ENCODE assay signal across 16 cellular contexts in the genomic region with DNA sequence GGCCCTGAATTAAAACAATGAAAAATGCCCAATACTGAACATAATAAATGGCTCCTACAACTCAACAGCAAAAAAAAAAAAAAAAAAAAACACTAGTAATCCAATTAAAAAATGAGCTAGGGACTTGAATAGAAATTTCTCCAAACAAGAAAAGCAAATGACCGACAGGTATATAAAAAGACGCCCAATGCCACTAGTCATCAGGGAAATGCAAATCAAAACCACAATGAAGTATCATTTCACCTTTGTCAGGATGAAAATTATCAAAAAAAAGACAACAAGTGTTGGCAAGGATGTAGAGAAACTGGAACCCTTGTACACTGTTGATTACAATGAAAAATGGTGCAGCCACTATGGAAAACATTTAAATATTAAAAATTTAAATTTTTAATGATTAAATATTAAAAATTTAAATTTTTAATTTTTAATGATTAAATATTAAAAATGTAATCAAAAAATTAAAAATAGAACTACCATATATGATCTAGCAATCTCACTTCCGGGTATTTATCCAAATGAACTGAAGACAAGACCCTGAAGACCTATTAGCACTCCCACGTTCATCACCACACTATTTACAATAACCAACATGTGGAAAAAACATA. TPM values are rescaled to one million over a fixed set of nuclear protein-coding genes. Genes with fewer than 3 reads are reported as not detected.
DNase-seq lines count a peak whose midpoint lies in the region; ATAC-seq, FAIRE-seq and TF ChIP-seq lines count a peak whose summit lies in the region.
"Had no signal": no experiment of that assay in that cellular context is flagged by ENCODE, and none has a peak within 500 bp of the region (broad histone marks: within the 10 kb centered on the region; RNA-seq: fewer than 3 reads in every experiment).

No MANE protein-coding gene starts in this region.

- no peaks in the 10 kb centered on the region for H3K27me3 Mint-ChIP-seq in activated T-cell treated with anti-CD3 and anti-CD28 coated beads, Interleukin-2, amount 50 U/mL, for 72 hours (ENCODE audit: low read depth)
- no peaks in the 10 kb centered on the region for H3K27me3 Mint-ChIP-seq in activated T-cell treated with anti-CD3 and anti-CD28 coated beads, Interleukin-2, amount 50 U/mL, for 24 hours
- H3K27me3 Mint-ChIP-seq: CD4-positive, CD25-positive, alpha-beta regulatory T cell had no signal

- no peak for TF ChIP-seq EP300 in GM12878 (IDR thresholded peaks at IDR 0.05; ENCODE audit: borderline replicate concordance in 1 of 2, control insufficient read depth in 1 of 2, low read depth in 2 of 2, low read length in 2 of 2)

- peak overlapping the region; percentile 41 for H3K4me2 ChIP-seq in Karpas-422 (ENCODE audit: low read depth, low read length, poor library complexity, severe bottlenecking)
- H3K4me2 ChIP-seq in GM12878 (ENCODE audit: control insufficient read depth, insufficient read depth), result no peak overlapping the region
- H3K4me2 ChIP-seq: BLaER1 treated with 17β-estradiol and CSF1 and Interleukin-3, amounts not matched to agents 10 nM and 100 nM; KMS-11 had no signal

- BruUV-seq in GM12878 (replicated peaks; lab: Mats Ljungman, UMichigan), result no TSS peak

- H3K36me3 Mint-ChIP-seq in activated T-cell treated with anti-CD3 and anti-CD28 coated beads, Interleukin-2, amount 50 U/mL, for 72 hours (ENCODE audit: insufficient read depth in 2 of 2), result peaks cover 0 to 4% of the 10 kb centered on the region in 2 donors
- H3K36me3 Mint-ChIP-seq in activated T-cell treated with anti-CD3 and anti-CD28 coated beads, Interleukin-2, amount 50 U/mL, for 24 hours (ENCODE audit: low read depth), result peaks cover 35% of the 10 kb centered on the region

- no peaks in the 10 kb centered on the region for H3K9me2 ChIP-seq in Karpas-422 (replicated peaks; ENCODE audit: insufficient read depth, low read length)

- FAIRE-seq in GM12878 (lab: Jason Lieb, UNC) (peak; percentile 72), GM12892 (lab: Jason Lieb, UNC) (no peak)

- peaks cover 14% of the 10 kb centered on the region for H3K4me1 ChIP-seq in Karpas-422 (ENCODE audit: low read length)
- H3K4me1 ChIP-seq in GM12878 (ENCODE audit: control insufficient read depth, insufficient read depth, low read length), result no peaks in the 10 kb centered on the region

- POLR2A ChIA-PET in GM12878 (lab: Charles Lee), result no interaction called here

- SMC1A ChIA-PET in GM12878 (lab: Charles Lee; ENCODE audit: uncharacterized antibody, unreplicated experiment), result interaction anchor here (1.2 kb wide), 1 partner anchor 19 kb away, joined by 3 read pairs; no protein-coding TSS in a partner anchor

- intact Hi-C loops in GM12878 (cut with micrococcal nuclease; ENCODE audit: unreplicated experiment), result no loop called here

- H3K27me3 ChIP-seq in Karpas-422 (ENCODE audit: low read length) (no peaks in the 10 kb centered on the region), GM12878 (replicated peaks in 1 of 2; ENCODE audit: control insufficient read depth in 2 of 2, insufficient read depth in 2 of 2, low read length in 1 of 2) (no peaks in the 10 kb centered on the region)
- H3K27me3 ChIP-seq: BLaER1 treated with 17β-estradiol and CSF1 and Interleukin-3, amounts not matched to agents 10 nM and 100 nM had no signal

- no peaks in the 10 kb centered on the region for H3K4me1 Mint-ChIP-seq in activated T-cell treated with anti-CD3 and anti-CD28 coated beads, Interleukin-2, amount 50 U/mL, for 72 hours (ENCODE audit: low read depth)
- H3K4me1 Mint-ChIP-seq in activated T-cell treated with anti-CD3 and anti-CD28 coated beads, Interleukin-2, amount 50 U/mL, for 24 hours (ENCODE audit: low read depth), result no peaks in the 10 kb centered on the region
- H3K4me1 Mint-ChIP-seq: H9 had no signal

- peak overlapping the region; percentile 86 for H3K27ac Mint-ChIP-seq in activated T-cell treated with anti-CD3 and anti-CD28 coated beads, Interleukin-2, amount 50 U/mL, for 72 hours
- H3K27ac Mint-ChIP-seq in activated T-cell treated with anti-CD3 and anti-CD28 coated beads, Interleukin-2, amount 50 U/mL, for 24 hours, result no peak overlapping the region
- H3K27ac Mint-ChIP-seq: H9 had no signal

- H4K20me1 ChIP-seq in Karpas-422 (ENCODE audit: insufficient read depth, low read depth, low read length) (no peaks in the 10 kb centered on the region), GM12878 (ENCODE audit: control insufficient read depth, insufficient read depth) (no peaks in the 10 kb centered on the region)
- H4K20me1 ChIP-seq: BLaER1 treated with 17β-estradiol and CSF1 and Interleukin-3, amounts not matched to agents 10 nM and 100 nM had no signal

- CTCF ChIA-PET in GM12878 (lab: Yijun Ruan, JAX), result no interaction called here

- no peak for TF ChIP-seq RAD21 in GM12878 (IDR thresholded peaks at IDR 0.05; ENCODE audit: insufficient read depth, low read depth, low read length)

- RAD21 ChIA-PET in GM12878 (lab: Charles Lee; ENCODE audit: unreplicated experiment), result no interaction called here

- H3K9ac ChIP-seq in Karpas-422 (ENCODE audit: low read length), result no peak overlapping the region
- no peak overlapping the region for H3K9ac ChIP-seq in GM12878 (ENCODE audit: control insufficient read depth, insufficient read depth, low read length)
- H3K9ac ChIP-seq: BLaER1 treated with 17β-estradiol and CSF1 and Interleukin-3, amounts not matched to agents 10 nM and 100 nM; KMS-11 had no signal

- TF ChIP-seq POLR2A in GM12878 (IDR thresholded peaks at IDR 0.05; ENCODE audit: low read depth, low read length) (no peak), GM12892 (IDR thresholded peaks at IDR 0.05; ENCODE audit: low read depth, low read length) (no peak)

- no peaks in the 10 kb centered on the region for H3K9me3 Mint-ChIP-seq in activated T-cell treated with anti-CD3 and anti-CD28 coated beads, Interleukin-2, amount 50 U/mL, for 72 hours
- no peaks in the 10 kb centered on the region for H3K9me3 Mint-ChIP-seq in activated T-cell treated with anti-CD3 and anti-CD28 coated beads, Interleukin-2, amount 50 U/mL, for 24 hours
- H3K9me3 Mint-ChIP-seq: CD4-positive, CD25-positive, alpha-beta regulatory T cell; H9 had no signal

- no peak overlapping the region for H3K4me3 Mint-ChIP-seq in activated T-cell treated with anti-CD3 and anti-CD28 coated beads, Interleukin-2, amount 50 U/mL, for 72 hours
- H3K4me3 Mint-ChIP-seq in activated T-cell treated with anti-CD3 and anti-CD28 coated beads, Interleukin-2, amount 50 U/mL, for 24 hours, result no peak overlapping the region
- H3K4me3 Mint-ChIP-seq: CD4-positive, CD25-positive, alpha-beta regulatory T cell; H9 had no signal

- no peaks in the 10 kb centered on the region for H3K9me3 ChIP-seq in Karpas-422 (ENCODE audit: low read length)
- no peaks in the 10 kb centered on the region for H3K9me3 ChIP-seq in GM12878 (replicated peaks; ENCODE audit: control insufficient read depth, insufficient read depth, low read length)
- H3K9me3 ChIP-seq: BLaER1 treated with 17β-estradiol and CSF1 and Interleukin-3, amounts not matched to agents 10 nM and 100 nM had no signal

- H3K4me3 ChIP-seq in Karpas-422 (ENCODE audit: low read length) (no peak overlapping the region), GM12878 (no peak overlapping the region)
- H3K4me3 ChIP-seq: BLaER1 treated with 17β-estradiol and CSF1 and Interleukin-3, amounts not matched to agents 10 nM and 100 nM had no signal

- H2AFZ ChIP-seq in Karpas-422 (ENCODE audit: low read length) (peak overlapping the region; percentile 23; the same call in 1 of the 2 replicates), GM12878 (ENCODE audit: control insufficient read depth, low read depth, low read length) (no peak overlapping the region)

- H3K79me2 ChIP-seq in Karpas-422 (ENCODE audit: low read length) (no peaks in the 10 kb centered on the region), GM12878 (ENCODE audit: control insufficient read depth, insufficient read depth, low read length) (no peaks in the 10 kb centered on the region)

- H3K36me3 ChIP-seq in Karpas-422 (ENCODE audit: insufficient read depth, low read length) (0 out of 2 replicates have a peak, but pooled peaks cover 6% of the 10 kb centered on the region), GM12878 (ENCODE audit: control insufficient read depth in 2 of 2, insufficient read depth in 2 of 2, low read length in 1 of 2) (no peaks in the 10 kb centered on the region; a peak in 1 of 4 replicates)

- in situ Hi-C loops in GM12878 (cut with MboI), result no loop called here

- TF ChIP-seq CTCF in GM12878 (IDR thresholded peaks at IDR 0.05 in 2 of 3, conservative IDR thresholded peaks at IDR 0.05 in 1 of 3; ENCODE audit: control insufficient read depth in 2 of 3, extremely low read depth in 1 of 3, insufficient read depth in 1 of 3, low read depth in 3 of 3, low read length in 3 of 3), result no peak

- WGBS in GM12878 (ENCODE audit: insufficient coverage, insufficient replicate concordance, low lambda C conversion rate, missing lambda C conversion rate), result 49% methylated on average over 4 of the region's 4 CpGs

- H3K27ac ChIP-seq in Karpas-422 (ENCODE audit: low read length) (no peak overlapping the region), GM12878 (ENCODE audit: control insufficient read depth, insufficient read depth) (no peak overlapping the region)
- H3K27ac ChIP-seq: 22Rv1; BLaER1 treated with 17β-estradiol and CSF1 and Interleukin-3, amounts not matched to agents 10 nM and 100 nM; KMS-11 had no signal

- ATAC-seq in activated T-cell treated with anti-CD3 and anti-CD28 coated beads, Interleukin-2, amount 50 U/mL, for 72 hours (replicated peaks in 1 of 2), result no peak
- ATAC-seq in GM12878 (no peak), GM21737 (IDR thresholded peaks at IDR 0.05; ENCODE audit: unreplicated experiment) (no peak)

- no peak for DNase-seq in activated T-cell treated with anti-CD3 and anti-CD28 coated beads, Interleukin-2, amount 50 U/mL, for 72 hours
- no peak for DNase-seq in activated T-cell treated with anti-CD3 and anti-CD28 coated beads, Interleukin-2, amount 50 U/mL, for 24 hours
- DNase-seq in Karpas-422 (peak; percentile 54), GM12878 (ENCODE audit: low read depth, low spot score) (no peak), epidermal melanocyte (ENCODE audit: insufficient read length, low spot score) (no peak), GM12892 (ENCODE audit: insufficient read length) (no peak)
- no peak for DNase-seq in effector CD4-positive, alpha-beta T cell
- DNase-seq: AML-193; CD4-positive, CD25-positive, alpha-beta regulatory T cell; DMS53; GOT3; H9 had no signal

RNA-seq across cellular contexts. Expression of a gene that starts 28.1 kb away (rescaled TPM):
- 10 to 100 TPM; 25.7 to 27.6 TPM for total RNA-seq in activated T-cell treated with anti-CD3 and anti-CD28 coated beads, Interleukin-2, amount 50 U/mL, for 72 hours
- 55.5 and 66.2 TPM in 2 replicates for total RNA-seq in Karpas-422 (2014; rRNA removed; shearing (Covaris generic); ENCODE audit: low replicate concordance)
- total RNA-seq in GM12878 (2013; cell fraction: nucleolus; rRNA removed), result 48.6 and 53.6 TPM in 2 replicates
- 12.5 and 17.6 TPM in 2 replicates for total RNA-seq in GM12878 (2014; rRNA removed)
- 16.3 and 16.5 TPM in 2 replicates for total RNA-seq in GM12878 (2014; rRNA removed; fragmentation: Illumina TruSeq; extraction: Trizol)
- total RNA-seq in GM12878 (2021), result 10.0 and 10.5 TPM in 2 replicates
- 9.3 TPM for polyA plus RNA-seq in GM12878 (2011; ENCODE audit: low read depth)
- polyA plus RNA-seq in GM12878 (2011; rRNA removed), result 38.3 and 49.5 TPM in 2 replicates
- 15.8 and 18.2 TPM in 2 replicates for polyA plus RNA-seq in GM12878 (2011; cell fraction: cytosol; rRNA removed)
- polyA plus RNA-seq in GM12878 (2011; cell fraction: nucleus; rRNA removed), result 53.6 and 56.8 TPM in 2 replicates
- polyA plus RNA-seq in GM12878 (2012), result 14.6 and 20.0 TPM in 2 replicates
- 14.6 and 16.2 TPM in 2 replicates for polyA plus RNA-seq in GM12878 (2014; fragmentation: Illumina TruSeq; extraction: Trizol)
- polyA plus RNA-seq in GM12878 (2014; fragmentation: Nextera tagmentation; extraction: Ambion mirVana), result 1 to 10 TPM; 4.9 to 8.4 TPM
- polyA plus RNA-seq in GM12878 (2014; rRNA removed), result 13.2 and 17.1 TPM in 2 replicates
- 10 to 100 TPM; 18.9 to 24.6 TPM for polyA plus RNA-seq in GM12878 (2016; fragmentation: Nextera tagmentation; extraction: Ambion mirVana)
- polyA minus RNA-seq in GM12878 (2011; rRNA and poly(A)+ RNA removed), result 13.4 and 32.1 TPM in 2 replicates
- polyA minus RNA-seq in GM12878 (2011; cell fraction: cytosol; rRNA and poly(A)+ RNA removed), result 11.6 and 12.6 TPM in 2 replicates
- polyA minus RNA-seq in GM12878 (2011; cell fraction: nucleus; rRNA and poly(A)+ RNA removed), result 12.2 and 15.1 TPM in 2 replicates
- polyA plus RNA-seq in GM12892 (2012; ENCODE audit: missing spikeins), result 25.7 TPM

RNA-seq across cellular contexts. Expression of a gene that starts 40.4 kb away (rescaled TPM):
- 10 to 100 TPM; 62.6 to 66.1 TPM for total RNA-seq in activated T-cell treated with anti-CD3 and anti-CD28 coated beads, Interleukin-2, amount 50 U/mL, for 72 hours
- total RNA-seq in Karpas-422 (2014; rRNA removed; shearing (Covaris generic); ENCODE audit: low replicate concordance), result 51.9 and 61.0 TPM in 2 replicates
- total RNA-seq in GM12878 (2013; cell fraction: nucleolus; rRNA removed), result 46.4 and 58.2 TPM in 2 replicates
- total RNA-seq in GM12878 (2014; rRNA removed) (42.4 and 58.3 TPM in 2 replicates), GM12878 (2014; rRNA removed; fragmentation: Illumina TruSeq; extraction: Trizol) (41.8 and 43.2 TPM in 2 replicates), GM12878 (2021) (51.6 and 54.4 TPM in 2 replicates)
- polyA plus RNA-seq in GM12878 (2011; ENCODE audit: low read depth), result 23.3 TPM
- polyA plus RNA-seq in GM12878 (2011; rRNA removed) (38.8 and 48.8 TPM in 2 replicates), GM12878 (2014; fragmentation: Illumina TruSeq; extraction: Trizol) (60.6 and 74.3 TPM in 2 replicates), GM12878 (2014; fragmentation: Nextera tagmentation; extraction: Ambion mirVana) (10 to 100 TPM; 31.4 to 40.7 TPM), GM12878 (2014; rRNA removed) (54.8 and 57.2 TPM in 2 replicates), GM12878 (2016; fragmentation: Nextera tagmentation; extraction: Ambion mirVana) (100 to 1,000 TPM; 117 to 119 TPM)
- polyA plus RNA-seq in GM12878 (2011; cell fraction: cytosol; rRNA removed), result 24.5 and 33.4 TPM in 2 replicates
- 20.0 and 32.1 TPM in 2 replicates for polyA plus RNA-seq in GM12878 (2011; cell fraction: nucleus; rRNA removed)
- polyA plus RNA-seq in GM12878 (2012), result 30.6 and 35.2 TPM in 2 replicates
- 22.8 and 33.9 TPM in 2 replicates for polyA minus RNA-seq in GM12878 (2011; rRNA and poly(A)+ RNA removed)
- 10.7 and 14.0 TPM in 2 replicates for polyA minus RNA-seq in GM12878 (2011; cell fraction: cytosol; rRNA and poly(A)+ RNA removed)
- polyA minus RNA-seq in GM12878 (2011; cell fraction: nucleus; rRNA and poly(A)+ RNA removed), result 11.7 and 20.0 TPM in 2 replicates
- polyA plus RNA-seq in GM12892 (2012; ENCODE audit: missing spikeins), result 38.0 TPM

RNA-seq across cellular contexts. Expression of a gene that starts 40.6 kb away (rescaled TPM):
- 100 to 1,000 TPM; 304 to 350 TPM for total RNA-seq in activated T-cell treated with anti-CD3 and anti-CD28 coated beads, Interleukin-2, amount 50 U/mL, for 72 hours
- 73.2 and 170 TPM in 2 replicates for total RNA-seq in Karpas-422 (2014; rRNA removed; shearing (Covaris generic); ENCODE audit: low replicate concordance)
- 86.7 and 87.9 TPM in 2 replicates for total RNA-seq in GM12878 (2013; cell fraction: nucleolus; rRNA removed)
- 145 and 229 TPM in 2 replicates for total RNA-seq in GM12878 (2014; rRNA removed)
- total RNA-seq in GM12878 (2014; rRNA removed; fragmentation: Illumina TruSeq; extraction: Trizol), result 106 and 110 TPM in 2 replicates
- 200 and 203 TPM in 2 replicates for total RNA-seq in GM12878 (2021)
- polyA plus RNA-seq in GM12878 (2011; ENCODE audit: low read depth), result 31.4 TPM
- polyA plus RNA-seq in GM12878 (2011; rRNA removed), result 183 and 220 TPM in 2 replicates
- 82.6 and 83.4 TPM in 2 replicates for polyA plus RNA-seq in GM12878 (2011; cell fraction: cytosol; rRNA removed)
- polyA plus RNA-seq in GM12878 (2011; cell fraction: nucleus; rRNA removed), result 92.4 and 104 TPM in 2 replicates
- 108 and 126 TPM in 2 replicates for polyA plus RNA-seq in GM12878 (2012)
- polyA plus RNA-seq in GM12878 (2014; fragmentation: Illumina TruSeq; extraction: Trizol), result 104 and 141 TPM in 2 replicates
- 100 to 1,000 TPM in 1 of 2 experiments, 10 to 100 TPM in 1; 70.1 to 120 TPM for polyA plus RNA-seq in GM12878 (2014; fragmentation: Nextera tagmentation; extraction: Ambion mirVana)
- 99.0 and 175 TPM in 2 replicates for polyA plus RNA-seq in GM12878 (2014; rRNA removed)
- polyA plus RNA-seq in GM12878 (2016; fragmentation: Nextera tagmentation; extraction: Ambion mirVana), result 100 to 1,000 TPM; 134 to 152 TPM
- polyA minus RNA-seq in GM12878 (2011; rRNA and poly(A)+ RNA removed), result 69.1 and 126 TPM in 2 replicates
- polyA minus RNA-seq in GM12878 (2011; cell fraction: cytosol; rRNA and poly(A)+ RNA removed), result 54.4 and 64.9 TPM in 2 replicates
- polyA minus RNA-seq in GM12878 (2011; cell fraction: nucleus; rRNA and poly(A)+ RNA removed), result 66.1 and 119 TPM in 2 replicates
- 123 TPM for polyA plus RNA-seq in GM12892 (2012; ENCODE audit: missing spikeins)
